In genomic region chr5:17607461-17607860, GRCh38 we compare ENCODE assay signal across 5 cellular contexts. TPM values are rescaled to one million over a fixed set of nuclear protein-coding genes. Genes with fewer than 3 reads are reported as not detected.
"Had no signal": no experiment of that assay in that cellular context is flagged by ENCODE, and none has a peak within 500 bp of the region (broad histone marks: within the 10 kb centered on the region; RNA-seq: fewer than 3 reads in every experiment).

No MANE protein-coding gene starts in this region.

RNA-seq across cellular contexts. Expression of gene TAF11L12, which starts 2.7 kb away (rescaled TPM):
- total RNA-seq: HepG2, HT-29, HT1080, IMR-90 had no signal
- polyA plus RNA-seq: HepG2, IgD-negative memory B cell, IMR-90 had no signal

RNA-seq across cellular contexts. Expression of gene TAF11L11, which starts 3.5 kb away (rescaled TPM):
- total RNA-seq: HepG2, HT-29, HT1080, IMR-90 had no signal
- polyA plus RNA-seq: HepG2, IgD-negative memory B cell, IMR-90 had no signal

RNA-seq across cellular contexts. Expression of gene TAF11L10, which starts 9.8 kb away (rescaled TPM):
- total RNA-seq: HepG2, HT-29, HT1080, IMR-90 had no signal
- polyA plus RNA-seq: HepG2, IgD-negative memory B cell, IMR-90 had no signal

RNA-seq across cellular contexts. Expression of gene TAF11L9, which starts 13.3 kb away (rescaled TPM):
- total RNA-seq: HepG2, HT-29, HT1080, IMR-90 had no signal
- polyA plus RNA-seq: HepG2, IgD-negative memory B cell, IMR-90 had no signal

RNA-seq across cellular contexts. Expression of gene TAF11L8, which starts 16.7 kb away (rescaled TPM):
- total RNA-seq: HepG2, HT-29, HT1080, IMR-90 had no signal
- polyA plus RNA-seq: HepG2, IgD-negative memory B cell, IMR-90 had no signal
